ENCODE assay signal across 8 cellular contexts in genomic region chr22:23895599-23896144, GRCh38. TPM values are rescaled to one million over a fixed set of nuclear protein-coding genes. Genes with fewer than 3 reads are reported as not detected.
DNase-seq lines count a peak whose midpoint lies in the region; ATAC-seq and TF ChIP-seq lines count a peak whose summit lies in the region.

No MANE protein-coding gene starts in this region.

- H3K27me3 Mint-ChIP-seq in neural crest cell (ENCODE audit: low read depth) = peaks cover 5% of the 10 kb centered on the region

- peak overlapping the region; percentile 87 to 95 (median 90) for H3K4me3 ChIP-seq in BLaER1 treated with 17β-estradiol and CSF1 and Interleukin-3, amounts not matched to agents 10 nM and 100 nM
- peak overlapping the region; percentile 88 for H3K4me3 ChIP-seq in NT2/D1 (ENCODE audit: insufficient read length, low read depth)
- peak overlapping the region; percentile 86 for H3K4me3 ChIP-seq in effector memory CD4-positive, alpha-beta T cell (ENCODE audit: insufficient read depth, low read depth, low read length, poor library complexity, severe bottlenecking)

- H3K4me3 Mint-ChIP-seq in neural crest cell = peak overlapping the region; percentile 97

- H3K36me3 Mint-ChIP-seq in neural crest cell (ENCODE audit: low read depth) = peaks cover 10% of the 10 kb centered on the region

- H3K4me1 ChIP-seq in BLaER1 treated with 17β-estradiol and CSF1 and Interleukin-3, amounts not matched to agents 10 nM and 100 nM = peaks cover 26 to 41% (median 36%) of the 10 kb centered on the region in 10 experiments
- peaks cover 18% of the 10 kb centered on the region for H3K4me1 ChIP-seq in NT2/D1 (ENCODE audit: insufficient read depth, insufficient read length)
- H3K4me1 ChIP-seq in effector memory CD4-positive, alpha-beta T cell (ENCODE audit: control insufficient read depth, insufficient read depth, low read length, poor library complexity, severe bottlenecking) = peaks cover 17% of the 10 kb centered on the region

- DNase-seq in NT2/D1 (ENCODE audit: low read depth, low spot score) (no peak), neural crest cell (ENCODE audit: low read depth, low spot score) (no peak), GM13977 (ENCODE audit: low spot score) (no peak)
- DNase-seq in effector memory CD4-positive, alpha-beta T cell = no peak
- no peak for DNase-seq in activated CD4-positive, CD25-positive, alpha-beta regulatory T cell treated with anti-CD3 and anti-CD28 coated beads, Interleukin-2, amount 50 U/mL, for 72 hours

- peak overlapping the region in 10 of 11 experiments; percentile 88 to 92 (median 90); a peak in 20 of 22 replicates for H3K27ac ChIP-seq in BLaER1 treated with 17β-estradiol and CSF1 and Interleukin-3, amounts not matched to agents 10 nM and 100 nM
- peak overlapping the region; percentile 85 for H3K27ac ChIP-seq in effector memory CD4-positive, alpha-beta T cell (ENCODE audit: insufficient read depth, low read length, poor library complexity, severe bottlenecking)

- H3K27ac Mint-ChIP-seq in neural crest cell (ENCODE audit: unreplicated experiment) = peak overlapping the region; percentile 96

- in situ Hi-C loops in GM13977 (cut with MboI; ENCODE audit: low pct_unique_long_range_greater_than_20kb, low sequenced_read_pairs, unreplicated experiment) = no loop called here

- H3K4me1 Mint-ChIP-seq in neural crest cell = peaks cover 27% of the 10 kb centered on the region

- peaks cover 12% of the 10 kb centered on the region for H3K9me3 Mint-ChIP-seq in neural crest cell

- H3K27me3 ChIP-seq in BLaER1 treated with 17β-estradiol and CSF1 and Interleukin-3, amounts not matched to agents 10 nM and 100 nM = no peaks in the 10 kb centered on the region
- no peaks in the 10 kb centered on the region for H3K27me3 ChIP-seq in NT2/D1 (ENCODE audit: insufficient read depth, insufficient read length)
- H3K27me3 ChIP-seq in effector memory CD4-positive, alpha-beta T cell (replicated peaks; ENCODE audit: control insufficient read depth, insufficient read depth, low read length, poor library complexity, severe bottlenecking) = no peaks in the 10 kb centered on the region

- H3K9ac ChIP-seq in BLaER1 treated with 17β-estradiol and CSF1 and Interleukin-3, amounts not matched to agents 10 nM and 100 nM = peak overlapping the region; percentile 85 to 94 (median 90)
- peak overlapping the region; percentile 95 for H3K9ac ChIP-seq in NT2/D1 (ENCODE audit: insufficient read length, low read depth)

- ATAC-seq in HG03432 (IDR thresholded peaks at IDR 0.05; ENCODE audit: unreplicated experiment) (no peak), GM21447 (IDR thresholded peaks at IDR 0.05; ENCODE audit: unreplicated experiment) (no peak)

- peaks cover 7 to 21% (median 13%) of the 10 kb centered on the region in 11 experiments; a peak in 20 of 22 replicates for H3K9me3 ChIP-seq in BLaER1 treated with 17β-estradiol and CSF1 and Interleukin-3, amounts not matched to agents 10 nM and 100 nM (replicated peaks in 1 of 11)
- peaks cover 25% of the 10 kb centered on the region for H3K9me3 ChIP-seq in NT2/D1 (ENCODE audit: insufficient read depth, low read length)
- H3K9me3 ChIP-seq in effector memory CD4-positive, alpha-beta T cell (ENCODE audit: control insufficient read depth, low read length) = no peaks in the 10 kb centered on the region

- TF ChIP-seq CTCF in neural crest cell (conservative IDR thresholded peaks at IDR 0.05) = no peak
- TF ChIP-seq CTCF in GM13977 (IDR thresholded peaks at IDR 0.05; ENCODE audit: extremely low read depth, insufficient read depth, missing control alignments) = no peak

- H4K20me1 ChIP-seq in BLaER1 treated with 17β-estradiol and CSF1 and Interleukin-3, amounts not matched to agents 10 nM and 100 nM = peaks cover 15 to 41% (median 25%) of the 10 kb centered on the region in 11 experiments; a peak in 20 of 22 replicates

- peaks cover 19 to 40% (median 38%) of the 10 kb centered on the region in 11 experiments for H3K36me3 ChIP-seq in BLaER1 treated with 17β-estradiol and CSF1 and Interleukin-3, amounts not matched to agents 10 nM and 100 nM
- H3K36me3 ChIP-seq in NT2/D1 (ENCODE audit: insufficient read depth, insufficient read length, low read length) = peaks cover 26% of the 10 kb centered on the region
- H3K36me3 ChIP-seq in effector memory CD4-positive, alpha-beta T cell (ENCODE audit: control insufficient read depth, insufficient read depth, low read length) = peaks cover 17% of the 10 kb centered on the region

- peak overlapping the region; percentile 80 to 96 (median 91) for H3K4me2 ChIP-seq in BLaER1 treated with 17β-estradiol and CSF1 and Interleukin-3, amounts not matched to agents 10 nM and 100 nM

RNA-seq across cellular contexts. Expression of gene MIF, which starts 1.5 kb away (rescaled TPM):
- 637 and 642 TPM in 2 replicates for total RNA-seq in neural crest cell

RNA-seq across cellular contexts. Expression of gene SLC2A11, which starts 38.0 kb away (rescaled TPM):
- 17.1 and 18.2 TPM in 2 replicates for total RNA-seq in neural crest cell

RNA-seq across cellular contexts. Expression of gene DERL3, which starts 56.9 kb away (rescaled TPM):
- 5.7 TPM in 2 replicates for total RNA-seq in neural crest cell
